8 cellular contexts compared by ENCODE assay signal in genomic region chr12:118307069-118307954, GRCh38.
DNase-seq lines count a peak whose midpoint lies in the region; ATAC-seq and TF ChIP-seq lines count a peak whose summit lies in the region.

No MANE protein-coding gene starts in this region.

- no peak overlapping the region for H3K9ac ChIP-seq in mesendoderm (ENCODE audit: low read length)

- TF ChIP-seq EP300 in esophagus muscularis mucosa (IDR thresholded peaks at IDR 0.05) = no peak

- no peak overlapping the region for H2BK120ac ChIP-seq in mesendoderm (ENCODE audit: low read depth, low read length)

- H3K79me2 ChIP-seq in mesendoderm (ENCODE audit: control insufficient read depth, insufficient read depth, low read length) = no peaks in the 10 kb centered on the region

- ATAC-seq in GM18511 (IDR thresholded peaks at IDR 0.05; ENCODE audit: unreplicated experiment) (peak; percentile 56), HG03108 (IDR thresholded peaks at IDR 0.05; ENCODE audit: unreplicated experiment) (peak; percentile 33)

- H2BK5ac ChIP-seq in mesendoderm (ENCODE audit: low read length) = no peak overlapping the region

- H3K9me3 ChIP-seq in esophagus muscularis mucosa = no peaks in the 10 kb centered on the region
- no peaks in the 10 kb centered on the region for H3K9me3 ChIP-seq in spleen

- H3K56ac ChIP-seq in mesendoderm (ENCODE audit: low read length) = no peak overlapping the region

- 45% methylated on average over 8 of the region's 8 CpGs for WGBS in esophagus muscularis mucosa
- WGBS in spleen, 5 donors = 20 to 47% (median 31%) methylated on average over 8 of the region's 8 CpGs
- no CpG with 5 or more reads among the region's 8 CpGs for WGBS in mesendoderm (ENCODE audit: extremely low coverage, insufficient coverage, low lambda C conversion rate)

- no peak overlapping the region for H3K18ac ChIP-seq in mesendoderm (ENCODE audit: low read length)

- H3K4me2 ChIP-seq in mesendoderm (ENCODE audit: low read length) = no peak overlapping the region

- H3K4me1 ChIP-seq in esophagus muscularis mucosa (peaks cover 0 to 12% (median 5%) of the 10 kb centered on the region in 4 donors), spleen (peaks cover 0 to 64% (median 28%) of the 10 kb centered on the region in 6 donors), mesendoderm (ENCODE audit: control insufficient read depth, low read depth, low read length) (no peaks in the 10 kb centered on the region)

- H3K23ac ChIP-seq in mesendoderm (ENCODE audit: low read length) = no peak overlapping the region

- no peak overlapping the region for H3K4ac ChIP-seq in mesendoderm (ENCODE audit: low read depth, low read length)

- H3K27ac ChIP-seq in esophagus muscularis mucosa (replicated peaks in 1 of 4) (peak overlapping the region in 3 of 4 donors; percentile 25 to 45 (median 36)), spleen (peak overlapping the region in 7 of 8 donors; percentile 61 to 82 (median 72)), mesendoderm (ENCODE audit: low read depth, low read length) (no peak overlapping the region)

- DNase-seq in esophagus muscularis mucosa (ENCODE audit: extremely low spot score) = no peak
- DNase-seq in spleen = no peak
- DNase-seq in mesendoderm = no peak
- no peak for DNase-seq in activated gamma-delta T cell treated with Interleukin-2 at 50 U/mL for 16 hours
- no peak for DNase-seq in retina

- H4K8ac ChIP-seq in mesendoderm (ENCODE audit: low read depth, low read length) = no peak overlapping the region

- H2AK5ac ChIP-seq in mesendoderm (ENCODE audit: low read length) = no peak overlapping the region

- TF ChIP-seq POLR2A in esophagus muscularis mucosa (IDR thresholded peaks at IDR 0.05; ENCODE audit: low read depth) (no peak), spleen (IDR thresholded peaks at IDR 0.05) (no peak)

- H3K36me3 ChIP-seq in esophagus muscularis mucosa (no peaks in the 10 kb centered on the region), spleen (no peaks in the 10 kb centered on the region), mesendoderm (ENCODE audit: control insufficient read depth, insufficient read depth, low read length) (no peaks in the 10 kb centered on the region)

- no peak overlapping the region for H4K5ac ChIP-seq in mesendoderm (ENCODE audit: low read length)

- H3K27me3 ChIP-seq in esophagus muscularis mucosa (no peaks in the 10 kb centered on the region), spleen (replicated peaks in 1 of 7) (no peaks in the 10 kb centered on the region), mesendoderm (ENCODE audit: insufficient read depth, low read length, poor library complexity) (no peaks in the 10 kb centered on the region)

- no peak overlapping the region for H2BK15ac ChIP-seq in mesendoderm (replicated peaks; ENCODE audit: low read depth)

- H3K4me3 ChIP-seq in WI38 (ENCODE audit: low read depth, low read length) = peak overlapping the region; percentile 52
- peak overlapping the region in 3 of 4 donors; percentile 9 to 23 (median 19) for H3K4me3 ChIP-seq in esophagus muscularis mucosa
- peak overlapping the region in 3 of 8 donors; percentile 4 to 39 (median 4) for H3K4me3 ChIP-seq in spleen
- H3K4me3 ChIP-seq in mesendoderm (ENCODE audit: low read length) = no peak overlapping the region

- TF ChIP-seq CTCF in WI38 (IDR thresholded peaks at IDR 0.05; ENCODE audit: low read depth, low read length) (no peak), esophagus muscularis mucosa (IDR thresholded peaks at IDR 0.05) (no peak), spleen (IDR thresholded peaks at IDR 0.05 in 8 of 11, conservative IDR thresholded peaks at IDR 0.05 in 3 of 11) (no peak)

- H3K79me1 ChIP-seq in mesendoderm (ENCODE audit: low read length) = no peaks in the 10 kb centered on the region

- intact Hi-C loops in esophagus muscularis mucosa (cut with DNase I) (no loop called here), spleen (cut with DNase I; ENCODE audit: low total_unique reads) (no loop called here)
